28 cellular contexts compared by ENCODE assay signal in the genomic region with DNA sequence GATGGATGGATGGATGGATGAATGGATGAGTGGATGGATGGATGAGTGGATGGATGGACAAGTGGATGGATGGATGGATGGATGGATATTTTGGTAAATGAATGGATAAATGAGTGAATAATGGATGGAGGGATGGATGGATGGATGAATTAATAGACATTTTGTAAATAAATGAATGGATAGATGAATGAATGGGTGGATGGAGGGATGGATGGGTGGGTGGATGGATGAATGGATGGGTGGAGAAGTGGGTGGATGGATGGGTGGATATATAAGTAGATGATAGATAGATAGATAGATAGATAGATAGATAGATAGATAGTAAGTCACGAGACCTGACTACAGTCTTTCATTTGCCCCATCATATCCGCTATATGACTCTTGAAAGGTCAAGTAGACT.
"Had no signal": no experiment of that assay in that cellular context is flagged by ENCODE, and none has a peak within 500 bp of the region (broad histone marks: within the 10 kb centered on the region; RNA-seq: fewer than 3 reads in every experiment).

No MANE protein-coding gene starts in this region.

- H3K36me3 ChIP-seq: colonic mucosa, esophagus muscularis mucosa, esophagus squamous epithelium, gastrocnemius medialis, gastroesophageal sphincter, heart left ventricle, heart right ventricle had no signal

- H3K79me2 ChIP-seq: hepatocyte had no signal

- H3K27me3 ChIP-seq: colonic mucosa, foreskin keratinocyte, gastrocnemius medialis, hepatocyte had no signal

- H3K4me1 ChIP-seq: colonic mucosa, esophagus muscularis mucosa, esophagus squamous epithelium, foreskin keratinocyte, gastrocnemius medialis, gastroesophageal sphincter, heart left ventricle, heart right ventricle had no signal

- DNase-seq: colonic mucosa; cortex of kidney; dermis blood vessel endothelial cell; dorsolateral prefrontal cortex; effector CD4-positive, alpha-beta T cell; effector CD8-positive, alpha-beta T cell; effector memory CD4-positive, alpha-beta T cell; effector memory CD8-positive, alpha-beta T cell; endodermal cell; erythroblast; esophagus squamous epithelium; foreskin fibroblast; foreskin keratinocyte; foreskin melanocyte; gastrocnemius medialis; glutamatergic neuron; head of caudate nucleus; heart left ventricle; heart right ventricle had no signal

- H3K4me2 ChIP-seq: hepatocyte had no signal

- H3K27ac ChIP-seq: colonic mucosa, coronary artery, dorsolateral prefrontal cortex, epithelial cell of prostate, esophagus muscularis mucosa, esophagus squamous epithelium, foreskin keratinocyte, gastrocnemius medialis, gastroesophageal sphincter, heart left ventricle, heart right ventricle, hepatocyte had no signal

- H3K9me3 ChIP-seq: colonic mucosa, gastrocnemius medialis had no signal

- ATAC-seq: effector memory CD8-positive, alpha-beta T cell; esophagus mucosa; foreskin keratinocyte; gastrocnemius medialis; gastroesophageal sphincter; heart left ventricle; heart right ventricle had no signal

- FAIRE-seq: endometrium, endothelial cell of umbilical vein, frontal cortex had no signal

- H2AFZ ChIP-seq: hepatocyte had no signal

- H3K4me3 ChIP-seq: colonic mucosa, coronary artery, dorsolateral prefrontal cortex, esophagus muscularis mucosa, esophagus squamous epithelium, gastrocnemius medialis, gastroesophageal sphincter, heart left ventricle, heart right ventricle, hepatocyte had no signal
